Comparison of ENCODE assay signal across 23 cellular contexts in genomic region chr13:77583551-77583950, GRCh38. TPM values are rescaled to one million over a fixed set of nuclear protein-coding genes. Genes with fewer than 3 reads are reported as not detected.
DNase-seq lines count a peak whose midpoint lies in the region; ATAC-seq and TF ChIP-seq lines count a peak whose summit lies in the region.
"Had no signal": no experiment of that assay in that cellular context is flagged by ENCODE, and none has a peak within 500 bp of the region (broad histone marks: within the 10 kb centered on the region; RNA-seq: fewer than 3 reads in every experiment).

No MANE protein-coding gene starts in this region.

- TF ChIP-seq CTCF in esophagus squamous epithelium (IDR thresholded peaks at IDR 0.05), result no peak
- TF ChIP-seq CTCF in brain microvascular endothelial cell (IDR thresholded peaks at IDR 0.05; ENCODE audit: low read depth, low read length, missing control alignments), result no peak

- H3K4me3 ChIP-seq in esophagus squamous epithelium (no peak overlapping the region), brain microvascular endothelial cell (ENCODE audit: low read depth, low read length) (no peak overlapping the region)
- H3K4me3 ChIP-seq: left ventricle myocardium inferior, SJCRH30 had no signal

- no peak for TF ChIP-seq POLR2A in esophagus squamous epithelium (IDR thresholded peaks at IDR 0.05)

- intact Hi-C loops in esophagus squamous epithelium (cut with DNase I), result no loop called here

- peak; percentile 71 for ATAC-seq in GM19463 (IDR thresholded peaks at IDR 0.05; ENCODE audit: unreplicated experiment)
- peak; percentile 69 for ATAC-seq in HG03378 (IDR thresholded peaks at IDR 0.05; ENCODE audit: unreplicated experiment)
- ATAC-seq in HG03025 (IDR thresholded peaks at IDR 0.05; ENCODE audit: low FRiP score, unreplicated experiment), result no peak
- ATAC-seq: activated CD8-positive, alpha-beta T cell treated with anti-CD3 and anti-CD28 coated beads for 36 hours; T-helper 17 cell; WTC11 had no signal

- H3K9me3 ChIP-seq in esophagus squamous epithelium, result no peaks in the 10 kb centered on the region
- H3K9me3 ChIP-seq: left ventricle myocardium inferior, SJCRH30 had no signal

- in situ Hi-C loops in G401 (cut with HindIII; ENCODE audit: low sequenced_read_pairs) (no loop called here), brain microvascular endothelial cell (cut with HindIII; ENCODE audit: low pct_ligation_motif_present, low sequenced_read_pairs) (no loop called here)

- H3K36me3 ChIP-seq in esophagus squamous epithelium (peaks cover 0 to 56% (median 0%) of the 10 kb centered on the region in 3 donors), brain microvascular endothelial cell (replicated peaks) (no peaks in the 10 kb centered on the region)
- H3K36me3 ChIP-seq: left ventricle myocardium inferior, SJCRH30 had no signal

- 12 to 36% methylated on average over 2 of the region's 2 CpGs for WGBS in esophagus squamous epithelium, 2 donors

- H3K27ac ChIP-seq in esophagus squamous epithelium, result peak overlapping the region; percentile 35 to 80 (median 56)
- H3K27ac ChIP-seq in brain microvascular endothelial cell, result no peak overlapping the region
- H3K27ac ChIP-seq: C4-2B, left ventricle myocardium inferior, SJCRH30 had no signal

- no peaks in the 10 kb centered on the region for H3K27me3 ChIP-seq in esophagus squamous epithelium
- H3K27me3 ChIP-seq in brain microvascular endothelial cell (replicated peaks), result no peaks in the 10 kb centered on the region
- H3K27me3 ChIP-seq: SJCRH30 had no signal

- DNase-seq in G401 (ENCODE audit: low spot score) (peak; percentile 43), esophagus squamous epithelium (lab: John Stamatoyannopoulos, UW) (no peak), brain microvascular endothelial cell (no peak), dermis blood vessel endothelial cell (no peak)
- no peak for DNase-seq in central memory CD4-positive, alpha-beta T cell
- DNase-seq: activated CD8-positive, alpha-beta T cell treated with anti-CD3 and anti-CD28 coated beads for 36 hours; activated naive CD8-positive, alpha-beta T cell treated with anti-CD3 and anti-CD28 coated beads, Interleukin-2, amount 10 ng/mL, durations not matched to agents 7 days and 5 days; Karpas-422; left ventricle myocardium inferior; NCI-H1105; NCI-H2107; stimulated activated CD8-positive, alpha-beta memory T cell treated with anti-CD3 and anti-CD28 coated beads, Interleukin-4, amount 100 ng/mL, for 48 hours; T-helper 17 cell had no signal

- peaks cover 0 to 21% (median 6%) of the 10 kb centered on the region in 3 donors for H3K4me1 ChIP-seq in esophagus squamous epithelium
- H3K4me1 ChIP-seq: left ventricle myocardium inferior, SJCRH30 had no signal

RNA-seq across cellular contexts. Expression of gene SCEL, which starts 48.0 kb away (rescaled TPM):
- not detected in 2 replicates for total RNA-seq in G401 (2014; rRNA removed; shearing (Covaris generic))
- total RNA-seq in esophagus squamous epithelium, result 100 to 1,000 TPM; 255 to 453 (median 376) TPM
- under 0.01 TPM in 1 of 2 replicates, not detected in the other for total RNA-seq in dermis blood vessel endothelial cell
- total RNA-seq: activated CD8-positive, alpha-beta T cell treated with anti-CD3 and anti-CD28 coated beads for 36 hours; activated naive CD8-positive, alpha-beta T cell treated with anti-CD3 and anti-CD28 coated beads, Interleukin-2, amount 10 ng/mL, durations not matched to agents 7 days and 5 days; glomerular endothelial cell; H4; left ventricle myocardium inferior; mononuclear cell; OCI-LY7; SJCRH30; T-helper 17 cell; WTC11 had no signal

Comparison
In these comparisons a context has a peak if more than half of its experiments do, and no peak if none do; other contexts are left out.
1. RNA of gene SCEL, which starts 48.0 kb away (total RNA-seq): 255 to 453 TPM in esophagus squamous epithelium; not detected in G401 and under 0.01 TPM in dermis blood vessel endothelial cell; every median in the first group is over 100 times any median in the second.